In the genomic region with DNA sequence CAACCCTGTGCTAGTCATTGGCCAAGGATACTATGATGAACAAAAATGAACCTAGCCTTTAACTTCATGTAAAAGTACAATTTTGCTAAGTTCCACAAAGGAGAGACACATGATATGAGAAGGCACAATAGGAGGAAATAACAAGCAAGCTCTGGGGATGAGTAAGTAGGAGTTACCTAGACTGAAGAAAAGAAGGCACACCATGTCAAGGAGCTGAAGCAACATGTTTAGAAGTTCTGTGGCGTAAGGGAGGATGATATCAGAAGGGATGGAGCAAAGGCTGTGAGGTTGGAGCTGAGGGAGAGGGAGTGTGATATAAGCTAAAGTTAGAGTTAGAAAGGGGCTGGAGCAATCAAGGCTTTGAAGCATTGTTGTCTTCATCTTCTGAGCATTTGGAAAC, we compare ENCODE assay signal across 24 cellular contexts. TPM values are rescaled to one million over a fixed set of nuclear protein-coding genes. Genes with fewer than 3 reads are reported as not detected.
DNase-seq lines count a peak whose midpoint lies in the region; ATAC-seq and TF ChIP-seq lines count a peak whose summit lies in the region.
"Had no signal": no experiment of that assay in that cellular context is flagged by ENCODE, and none has a peak within 500 bp of the region (broad histone marks: within the 10 kb centered on the region; RNA-seq: fewer than 3 reads in every experiment).

No MANE protein-coding gene starts in this region.

- no peak for TF ChIP-seq POLR2A in NB4 (IDR thresholded peaks at IDR 0.05; ENCODE audit: extremely low read depth, insufficient read length)

- peaks cover 37% of the 10 kb centered on the region for H3K4me1 Mint-ChIP-seq in HFFc6 (ENCODE audit: low read depth)
- H3K4me1 Mint-ChIP-seq: H9, neural progenitor cell had no signal

- no peak for TF ChIP-seq CTCF in HFFc6 (IDR thresholded peaks at IDR 0.05)
- TF ChIP-seq CTCF in NB4 (IDR thresholded peaks at IDR 0.05; ENCODE audit: low read depth, low read length) = no peak
- no peak for TF ChIP-seq CTCF in epithelial cell of esophagus (IDR thresholded peaks at IDR 0.05; ENCODE audit: insufficient read depth, low read depth, low read length, missing control alignments)

- H3K9me3 Mint-ChIP-seq in HFFc6 = no peaks in the 10 kb centered on the region
- H3K9me3 Mint-ChIP-seq: H9, IgD-negative memory B cell, neural progenitor cell had no signal

- no peak for ATAC-seq in HG03520 (IDR thresholded peaks at IDR 0.05; ENCODE audit: unreplicated experiment)
- ATAC-seq: left ventricle myocardium superior, psoas muscle had no signal

- DNase-seq in HFFc6 = no peak
- DNase-seq in NB4 (ENCODE audit: low read depth) = peak; percentile 44
- peak; percentile 89 for DNase-seq in epithelial cell of esophagus (ENCODE audit: low read depth)
- peak; percentile 69 for DNase-seq in pulmonary artery endothelial cell (ENCODE audit: low read depth, low spot score)
- no peak for DNase-seq in HuH-7.5 (ENCODE audit: low spot score)
- no peak for DNase-seq in NCI-H2081 treated with DMSO at 0.1 percent for 48 hours (lab: John Stamatoyannopoulos, UW)
- DNase-seq: activated CD4-positive, alpha-beta T cell treated with anti-CD3 and anti-CD28 coated beads for 48 hours; activated gamma-delta T cell; amniotic stem cell; BE2C; Calu3; central memory CD4-positive, alpha-beta T cell; esophagus squamous epithelium; H9; left ventricle myocardium superior; NCI-H146; NCI-H2171; NCI-H526 treated with DMSO at 0.1 percent for 48 hours; psoas muscle; stimulated activated CD4-positive, alpha-beta T cell treated with anti-CD3 and anti-CD28 coated beads, Interleukin-4, amount 100 ng/mL, for 24 hours; trophoblast cell had no signal

- H3K36me3 Mint-ChIP-seq in HFFc6 (ENCODE audit: low read depth) = peaks cover 30% of the 10 kb centered on the region

- H3K4me3 ChIP-seq in NB4 (ENCODE audit: low read depth, low read length) (no peak overlapping the region), epithelial cell of esophagus (ENCODE audit: low read length) (no peak overlapping the region)
- H3K4me3 ChIP-seq: esophagus squamous epithelium, neural progenitor cell, psoas muscle had no signal

- no peak overlapping the region for H3K4me3 Mint-ChIP-seq in HFFc6
- H3K4me3 Mint-ChIP-seq: H9, IgD-negative memory B cell, neural progenitor cell had no signal

- H3K27ac Mint-ChIP-seq in HFFc6 = peak overlapping the region; percentile 34; the same call in 1 of the 2 replicates
- H3K27ac Mint-ChIP-seq: H9, neural progenitor cell had no signal

- H3K27me3 Mint-ChIP-seq in HFFc6 (ENCODE audit: insufficient read depth) = no peaks in the 10 kb centered on the region
- H3K27me3 Mint-ChIP-seq: IgD-negative memory B cell had no signal

RNA-seq across cellular contexts. Expression of gene KIFBP, which starts 25.6 kb away (rescaled TPM):
- 10 to 100 TPM; 43.6 to 56.2 (median 51.9) TPM for total RNA-seq in HFFc6 (2021; fragmentation: NEBNext Ultra II Directional; extraction: Animal tissue kit (Norgen Biotek cat#: 25700))
- total RNA-seq in pulmonary artery endothelial cell = 29.6 and 46.1 TPM in 2 replicates

RNA-seq across cellular contexts. Expression of gene DDX21, which starts 58.2 kb away (rescaled TPM):
- 100 to 1,000 TPM in 1 of 6 experiments, 10 to 100 TPM in 5; 81.7 to 103 (median 90.7) TPM for total RNA-seq in HFFc6 (2021; fragmentation: NEBNext Ultra II Directional; extraction: Animal tissue kit (Norgen Biotek cat#: 25700))
- 152 and 176 TPM in 2 replicates for total RNA-seq in pulmonary artery endothelial cell

Comparison
In these comparisons a context has a peak if more than half of its experiments do, and no peak if none do; other contexts are left out.
1. DNase-seq: peak in NB4 (single experiment), epithelial cell of esophagus (single experiment) and pulmonary artery endothelial cell (single experiment); none in HFFc6 (single experiment), HuH-7.5 (single experiment) and NCI-H2081 treated with DMSO at 0.1 percent for 48 hours (single experiment).